In the genomic region with DNA sequence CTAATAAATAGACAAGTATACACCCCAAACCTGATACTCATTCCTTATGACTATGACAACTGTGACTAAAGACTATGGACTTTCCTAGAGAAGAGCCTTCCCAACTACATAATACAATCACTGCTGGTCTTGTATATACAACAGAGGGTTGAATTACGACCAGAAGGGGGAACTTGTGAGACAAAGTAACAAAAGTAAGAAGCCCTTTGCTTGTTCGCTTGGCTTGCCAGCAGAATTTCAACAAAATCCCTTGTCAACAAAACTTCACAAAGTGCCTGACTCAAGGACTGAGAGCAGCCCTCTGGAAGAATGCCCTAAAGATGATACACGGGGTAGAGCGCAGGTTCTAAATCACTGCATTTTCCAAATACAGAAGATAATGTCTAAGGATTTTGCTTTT, we compare ENCODE assay signal across 13 cellular contexts.
DNase-seq lines count a peak whose midpoint lies in the region; ATAC-seq and TF ChIP-seq lines count a peak whose summit lies in the region.
"Had no signal": no experiment of that assay in that cellular context is flagged by ENCODE, and none has a peak within 500 bp of the region (broad histone marks: within the 10 kb centered on the region; RNA-seq: fewer than 3 reads in every experiment).

No MANE protein-coding gene starts in this region.

- H3K4me1 ChIP-seq in adrenal gland (replicated peaks in 1 of 2), result peaks cover 0 to 10% of the 10 kb centered on the region in 2 donors
- H3K4me1 ChIP-seq: uterus had no signal

- H3K27ac ChIP-seq in adrenal gland, result no peak overlapping the region
- H3K27ac ChIP-seq: uterus had no signal

- H3K4me3 ChIP-seq in adrenal gland, result no peak overlapping the region
- H3K4me3 ChIP-seq: uterus had no signal

- DNase-seq in AG20443 (ENCODE audit: low spot score) (peak; percentile 32), HT1080 (ENCODE audit: low read depth) (peak; percentile 27), adrenal gland (peak; percentile 39 to 71 (median 57)), kidney glomerular epithelial cell (lab: John Stamatoyannopoulos, UW) (peak; percentile 45), HuH-7.5 (ENCODE audit: low spot score) (no peak), DMS79 (lab: John Stamatoyannopoulos, UW) (no peak)
- DNase-seq in activated CD4-positive, CD25-positive, alpha-beta regulatory T cell (lab: John Stamatoyannopoulos, UW), result no peak
- DNase-seq: activated CD8-positive, alpha-beta memory T cell treated with anti-CD3 and anti-CD28 coated beads, Interleukin-2, amount 50 U/mL, for 4 hours; EL; stimulated activated CD4-positive, alpha-beta T cell treated with anti-CD3 and anti-CD28 coated beads, Interleukin-2, amount 100 ng/mL, for 24 hours; uterus had no signal

- no peak for ATAC-seq in GM18873 (IDR thresholded peaks at IDR 0.05; ENCODE audit: low FRiP score, unreplicated experiment)
- ATAC-seq: Panc1 had no signal

- H3K36me3 ChIP-seq in adrenal gland (replicated peaks in 1 of 2), result no peaks in the 10 kb centered on the region
- H3K36me3 ChIP-seq: uterus had no signal

- TF ChIP-seq POLR2A in adrenal gland (IDR thresholded peaks at IDR 0.05), result no peak

- H3K27me3 ChIP-seq in adrenal gland, result no peaks in the 10 kb centered on the region
- H3K27me3 ChIP-seq: uterus had no signal

- intact Hi-C loops in adrenal gland (cut with DNase I), result no loop called here

- no peaks in the 10 kb centered on the region for H3K9me3 ChIP-seq in adrenal gland (replicated peaks in 1 of 3)
- H3K9me3 ChIP-seq: uterus had no signal

- WGBS in adrenal gland, 4 donors, result 29 to 45% (median 36%) methylated on average over 4 of the region's 4 CpGs

- TF ChIP-seq CTCF in adrenal gland (IDR thresholded peaks at IDR 0.05), result peak in 3 of 6 experiments; percentile 14 to 41 (median 36)

Comparison
In these comparisons a context has a peak if more than half of its experiments do, and no peak if none do; other contexts are left out.
1. DNase-seq: peak in AG20443 (single experiment), HT1080 (single experiment), adrenal gland (7 of 7) and kidney glomerular epithelial cell (single experiment); none in HuH-7.5 (single experiment), DMS79 (single experiment) and activated CD4-positive, CD25-positive, alpha-beta regulatory T cell (0 of 4).